1 cellular context compared by ENCODE assay signal in genomic region chr16:10931977-10932632, GRCh38.
A peak's percentile ranks its signal among the peaks of the same experiment; 100 is the strongest.
TF ChIP-seq lines count a peak whose summit lies in the region.

No MANE protein-coding gene starts in this region.

TF ChIP-seq in HepG2, 621 proteins besides CTCF, POLR2A, EP300 and RAD21 (continued from another document):
- TF ChIP-seq, protein P1, sequence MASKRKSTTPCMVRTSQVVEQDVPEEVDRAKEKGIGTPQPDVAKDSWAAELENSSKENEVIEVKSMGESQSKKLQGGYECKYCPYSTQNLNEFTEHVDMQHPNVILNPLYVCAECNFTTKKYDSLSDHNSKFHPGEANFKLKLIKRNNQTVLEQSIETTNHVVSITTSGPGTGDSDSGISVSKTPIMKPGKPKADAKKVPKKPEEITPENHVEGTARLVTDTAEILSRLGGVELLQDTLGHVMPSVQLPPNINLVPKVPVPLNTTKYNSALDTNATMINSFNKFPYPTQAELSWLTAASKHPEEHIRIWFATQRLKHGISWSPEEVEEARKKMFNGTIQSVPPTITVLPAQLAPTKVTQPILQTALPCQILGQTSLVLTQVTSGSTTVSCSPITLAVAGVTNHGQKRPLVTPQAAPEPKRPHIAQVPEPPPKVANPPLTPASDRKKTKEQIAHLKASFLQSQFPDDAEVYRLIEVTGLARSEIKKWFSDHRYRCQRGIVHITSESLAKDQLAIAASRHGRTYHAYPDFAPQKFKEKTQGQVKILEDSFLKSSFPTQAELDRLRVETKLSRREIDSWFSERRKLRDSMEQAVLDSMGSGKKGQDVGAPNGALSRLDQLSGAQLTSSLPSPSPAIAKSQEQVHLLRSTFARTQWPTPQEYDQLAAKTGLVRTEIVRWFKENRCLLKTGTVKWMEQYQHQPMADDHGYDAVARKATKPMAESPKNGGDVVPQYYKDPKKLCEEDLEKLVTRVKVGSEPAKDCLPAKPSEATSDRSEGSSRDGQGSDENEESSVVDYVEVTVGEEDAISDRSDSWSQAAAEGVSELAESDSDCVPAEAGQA (IDR thresholded peaks at IDR 0.05; ENCODE audit: low read depth): no peak
- TF ChIP-seq, protein P1 (CRISPR knock-in tag; IDR thresholded peaks at IDR 0.05; ENCODE audit: borderline replicate concordance): no peak
- no peak for TF ChIP-seq ZBTB21 (CRISPR knock-in tag; IDR thresholded peaks at IDR 0.05)
- TF ChIP-seq ZMYM3 (CRISPR knock-in tag; IDR thresholded peaks at IDR 0.05): peak; percentile 74; the same call in 1 of the 2 replicates
- TF ChIP-seq SRSF9 (IDR thresholded peaks at IDR 0.05; ENCODE audit: borderline replicate concordance, insufficient read depth, low read depth, low read length, poor library complexity, severe bottlenecking): no peak
